Comparison of ENCODE assay signal across 1 cellular context in genomic region chr9:127166651-127167524, GRCh38.
TF ChIP-seq lines count a peak whose summit lies in the region.

No MANE protein-coding gene starts in this region.

TF ChIP-seq in K562, 482 proteins besides CTCF, POLR2A, EP300 and RAD21 (continued from another document and continues in another):
- no peak for TF ChIP-seq SFPQ (IDR thresholded peaks at IDR 0.05; ENCODE audit: low read depth, low read length)
- TF ChIP-seq ZNF589 (CRISPR knock-in tag; IDR thresholded peaks at IDR 0.05; ENCODE audit: low read depth) = no peak
- TF ChIP-seq FOSL1 (tag; conservative IDR thresholded peaks at IDR 0.05) = peak; percentile 96
- TF ChIP-seq TEAD1 (CRISPR knock-in tag; IDR thresholded peaks at IDR 0.05) = no peak
- TF ChIP-seq HIVEP1 (CRISPR knock-in tag; IDR thresholded peaks at IDR 0.05) = no peak
- no peak for TF ChIP-seq ZNF175 (CRISPR knock-in tag; IDR thresholded peaks at IDR 0.05; ENCODE audit: low read depth)
- TF ChIP-seq DLX4 (CRISPR knock-in tag; IDR thresholded peaks at IDR 0.05) = no peak
- TF ChIP-seq CREM (IDR thresholded peaks at IDR 0.05; ENCODE audit: low read depth) = no peak
- no peak for TF ChIP-seq KHSRP (IDR thresholded peaks at IDR 0.05)
- no peak for TF ChIP-seq ZBTB2 (IDR thresholded peaks at IDR 0.05)
- no peak for TF ChIP-seq NUFIP1 (IDR thresholded peaks at IDR 0.05; ENCODE audit: partially characterized antibody)
- no peak for TF ChIP-seq ZBTB11 (CRISPR knock-in tag; IDR thresholded peaks at IDR 0.05)
- TF ChIP-seq GABPB1 (CRISPR knock-in tag; IDR thresholded peaks at IDR 0.05) = 0 out of 2 replicates have a peak, but pooled peaks have one; percentile 40
- TF ChIP-seq ZNF146 (CRISPR knock-in tag; IDR thresholded peaks at IDR 0.05; ENCODE audit: unreplicated experiment) = no peak
- no peak for TF ChIP-seq KLF1 (tag; IDR thresholded peaks at IDR 0.05)
- no peak for TF ChIP-seq ZNF79 (CRISPR knock-in tag; IDR thresholded peaks at IDR 0.05; ENCODE audit: low read depth)
- TF ChIP-seq RNF2 (IDR thresholded peaks at IDR 0.05) = no peak
- peak in 1 of 2 experiments; percentile 39; a peak in 1 of 4 replicates for TF ChIP-seq HDAC1 (IDR thresholded peaks at IDR 0.05)
- TF ChIP-seq LCOR (CRISPR knock-in tag; IDR thresholded peaks at IDR 0.05) = no peak
- no peak for TF ChIP-seq AFF4 (CRISPR knock-in tag; IDR thresholded peaks at IDR 0.05)
- TF ChIP-seq HLTF (IDR thresholded peaks at IDR 0.05) = no peak
- TF ChIP-seq YY1 (IDR thresholded peaks at IDR 0.05; ENCODE audit: borderline replicate concordance in 1 of 3, control insufficient read depth in 1 of 3, extremely low read depth in 1 of 3, insufficient read depth in 3 of 3, insufficient read length in 1 of 3, insufficient replicate concordance in 2 of 3, low read depth in 1 of 3, low read length in 2 of 3) = peak in 2 of 3 experiments; percentile 9 to 41
- TF ChIP-seq IRF1 (CRISPR knock-in tag; IDR thresholded peaks at IDR 0.05; ENCODE audit: borderline replicate concordance) = no peak
- TF ChIP-seq MBD1 (CRISPR knock-in tag; IDR thresholded peaks at IDR 0.05) = no peak
- TF ChIP-seq PHF8 (IDR thresholded peaks at IDR 0.05; ENCODE audit: borderline replicate concordance, low read length) = no peak
- TF ChIP-seq REST (CRISPR knock-in tag; IDR thresholded peaks at IDR 0.05; ENCODE audit: low read depth) = no peak
- no peak for TF ChIP-seq ZNF280A (IDR thresholded peaks at IDR 0.05; ENCODE audit: low read depth, partially characterized antibody)
- TF ChIP-seq SMAD1 (IDR thresholded peaks at IDR 0.05; ENCODE audit: low read depth, low read length, partially characterized antibody) = no peak
- no peak for TF ChIP-seq SREBF1 (IDR thresholded peaks at IDR 0.05; ENCODE audit: borderline replicate concordance, low read depth, low read length)
- TF ChIP-seq MYNN (IDR thresholded peaks at IDR 0.05) = no peak
- no peak for TF ChIP-seq MYNN (CRISPR knock-in tag; IDR thresholded peaks at IDR 0.05)
- TF ChIP-seq NCOA4 (IDR thresholded peaks at IDR 0.05; ENCODE audit: partially characterized antibody) = no peak
- TF ChIP-seq CCAR2 (IDR thresholded peaks at IDR 0.05; ENCODE audit: low read depth, low read length) = no peak
- TF ChIP-seq YBX1 (IDR thresholded peaks at IDR 0.05) = no peak
- no peak for TF ChIP-seq C11orf30 (IDR thresholded peaks at IDR 0.05; ENCODE audit: low read depth)
- TF ChIP-seq ATF2 (CRISPR knock-in tag; IDR thresholded peaks at IDR 0.05) = no peak
- peak; percentile 19; the same call in 1 of the 2 replicates for TF ChIP-seq TAL1 (IDR thresholded peaks at IDR 0.05)
- no peak for TF ChIP-seq HOXB6 (CRISPR knock-in tag; IDR thresholded peaks at IDR 0.05; ENCODE audit: borderline replicate concordance)
